In genomic region chr7:139035588-139036353, GRCh38 we compare ENCODE assay signal across 1 cellular context.
A peak's percentile ranks its signal among the peaks of the same experiment; 100 is the strongest.
TF ChIP-seq lines count a peak whose summit lies in the region.

Gene ZC3HAV1L (minus strand): TSS chr7:139036042. CDS start chr7:139036017, 25 bp downstream.

TF ChIP-seq in HepG2, 621 proteins besides CTCF, POLR2A, EP300 and RAD21 (continued from another document and continues in another):
- TF ChIP-seq, protein P1, sequence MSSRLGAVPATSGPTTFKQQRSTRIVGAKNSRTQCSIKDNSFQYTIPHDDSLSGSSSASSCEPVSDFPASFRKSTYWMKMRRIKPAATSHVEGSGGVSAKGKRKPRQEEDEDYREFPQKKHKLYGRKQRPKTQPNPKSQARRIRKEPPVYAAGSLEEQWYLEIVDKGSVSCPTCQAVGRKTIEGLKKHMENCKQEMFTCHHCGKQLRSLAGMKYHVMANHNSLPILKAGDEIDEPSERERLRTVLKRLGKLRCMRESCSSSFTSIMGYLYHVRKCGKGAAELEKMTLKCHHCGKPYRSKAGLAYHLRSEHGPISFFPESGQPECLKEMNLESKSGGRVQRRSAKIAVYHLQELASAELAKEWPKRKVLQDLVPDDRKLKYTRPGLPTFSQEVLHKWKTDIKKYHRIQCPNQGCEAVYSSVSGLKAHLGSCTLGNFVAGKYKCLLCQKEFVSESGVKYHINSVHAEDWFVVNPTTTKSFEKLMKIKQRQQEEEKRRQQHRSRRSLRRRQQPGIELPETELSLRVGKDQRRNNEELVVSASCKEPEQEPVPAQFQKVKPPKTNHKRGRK (CRISPR knock-in tag; IDR thresholded peaks at IDR 0.05) = no peak
- TF ChIP-seq, protein P2, sequence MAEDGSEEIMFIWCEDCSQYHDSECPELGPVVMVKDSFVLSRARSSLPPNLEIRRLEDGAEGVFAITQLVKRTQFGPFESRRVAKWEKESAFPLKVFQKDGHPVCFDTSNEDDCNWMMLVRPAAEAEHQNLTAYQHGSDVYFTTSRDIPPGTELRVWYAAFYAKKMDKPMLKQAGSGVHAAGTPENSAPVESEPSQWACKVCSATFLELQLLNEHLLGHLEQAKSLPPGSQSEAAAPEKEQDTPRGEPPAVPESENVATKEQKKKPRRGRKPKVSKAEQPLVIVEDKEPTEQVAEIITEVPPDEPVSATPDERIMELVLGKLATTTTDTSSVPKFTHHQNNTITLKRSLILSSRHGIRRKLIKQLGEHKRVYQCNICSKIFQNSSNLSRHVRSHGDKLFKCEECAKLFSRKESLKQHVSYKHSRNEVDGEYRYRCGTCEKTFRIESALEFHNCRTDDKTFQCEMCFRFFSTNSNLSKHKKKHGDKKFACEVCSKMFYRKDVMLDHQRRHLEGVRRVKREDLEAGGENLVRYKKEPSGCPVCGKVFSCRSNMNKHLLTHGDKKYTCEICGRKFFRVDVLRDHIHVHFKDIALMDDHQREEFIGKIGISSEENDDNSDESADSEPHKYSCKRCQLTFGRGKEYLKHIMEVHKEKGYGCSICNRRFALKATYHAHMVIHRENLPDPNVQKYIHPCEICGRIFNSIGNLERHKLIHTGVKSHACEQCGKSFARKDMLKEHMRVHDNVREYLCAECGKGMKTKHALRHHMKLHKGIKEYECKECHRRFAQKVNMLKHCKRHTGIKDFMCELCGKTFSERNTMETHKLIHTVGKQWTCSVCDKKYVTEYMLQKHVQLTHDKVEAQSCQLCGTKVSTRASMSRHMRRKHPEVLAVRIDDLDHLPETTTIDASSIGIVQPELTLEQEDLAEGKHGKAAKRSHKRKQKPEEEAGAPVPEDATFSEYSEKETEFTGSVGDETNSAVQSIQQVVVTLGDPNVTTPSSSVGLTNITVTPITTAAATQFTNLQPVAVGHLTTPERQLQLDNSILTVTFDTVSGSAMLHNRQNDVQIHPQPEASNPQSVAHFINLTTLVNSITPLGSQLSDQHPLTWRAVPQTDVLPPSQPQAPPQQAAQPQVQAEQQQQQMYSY (CRISPR knock-in tag; IDR thresholded peaks at IDR 0.05) = 0 out of 2 replicates have a peak, but pooled peaks have one; percentile 20
- TF ChIP-seq E2F5 (CRISPR knock-in tag; conservative IDR thresholded peaks at IDR 0.05) = no peak
- peak; percentile 27; the same call in 1 of the 2 replicates for TF ChIP-seq ARID5B (CRISPR knock-in tag; IDR thresholded peaks at IDR 0.05)
- TF ChIP-seq FOXA3 (CRISPR knock-in tag; IDR thresholded peaks at IDR 0.05) = no peak
- no peak for TF ChIP-seq MEF2D (CRISPR knock-in tag; IDR thresholded peaks at IDR 0.05)
- TF ChIP-seq ZNF451 (CRISPR knock-in tag; IDR thresholded peaks at IDR 0.05) = peak; percentile 56; the same call in 1 of the 2 replicates
- TF ChIP-seq, protein P3, sequence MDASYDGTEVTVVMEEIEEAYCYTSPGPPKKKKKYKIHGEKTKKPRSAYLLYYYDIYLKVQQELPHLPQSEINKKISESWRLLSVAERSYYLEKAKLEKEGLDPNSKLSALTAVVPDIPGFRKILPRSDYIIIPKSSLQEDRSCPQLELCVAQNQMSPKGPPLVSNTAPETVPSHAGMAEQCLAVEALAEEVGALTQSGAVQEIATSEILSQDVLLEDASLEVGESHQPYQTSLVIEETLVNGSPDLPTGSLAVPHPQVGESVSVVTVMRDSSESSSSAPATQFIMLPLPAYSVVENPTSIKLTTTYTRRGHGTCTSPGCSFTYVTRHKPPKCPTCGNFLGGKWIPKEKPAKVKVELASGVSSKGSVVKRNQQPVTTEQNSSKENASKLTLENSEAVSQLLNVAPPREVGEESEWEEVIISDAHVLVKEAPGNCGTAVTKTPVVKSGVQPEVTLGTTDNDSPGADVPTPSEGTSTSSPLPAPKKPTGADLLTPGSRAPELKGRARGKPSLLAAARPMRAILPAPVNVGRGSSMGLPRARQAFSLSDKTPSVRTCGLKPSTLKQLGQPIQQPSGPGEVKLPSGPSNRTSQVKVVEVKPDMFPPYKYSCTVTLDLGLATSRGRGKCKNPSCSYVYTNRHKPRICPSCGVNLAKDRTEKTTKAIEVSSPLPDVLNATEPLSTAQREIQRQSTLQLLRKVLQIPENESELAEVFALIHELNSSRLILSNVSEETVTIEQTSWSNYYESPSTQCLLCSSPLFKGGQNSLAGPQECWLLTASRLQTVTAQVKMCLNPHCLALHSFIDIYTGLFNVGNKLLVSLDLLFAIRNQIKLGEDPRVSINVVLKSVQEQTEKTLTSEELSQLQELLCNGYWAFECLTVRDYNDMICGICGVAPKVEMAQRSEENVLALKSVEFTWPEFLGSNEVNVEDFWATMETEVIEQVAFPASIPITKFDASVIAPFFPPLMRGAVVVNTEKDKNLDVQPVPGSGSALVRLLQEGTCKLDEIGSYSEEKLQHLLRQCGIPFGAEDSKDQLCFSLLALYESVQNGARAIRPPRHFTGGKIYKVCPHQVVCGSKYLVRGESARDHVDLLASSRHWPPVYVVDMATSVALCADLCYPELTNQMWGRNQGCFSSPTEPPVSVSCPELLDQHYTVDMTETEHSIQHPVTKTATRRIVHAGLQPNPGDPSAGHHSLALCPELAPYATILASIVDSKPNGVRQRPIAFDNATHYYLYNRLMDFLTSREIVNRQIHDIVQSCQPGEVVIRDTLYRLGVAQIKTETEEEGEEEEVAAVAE (CRISPR knock-in tag; IDR thresholded peaks at IDR 0.05; ENCODE audit: borderline replicate concordance) = no peak
- 0 out of 2 replicates have a peak, but pooled peaks have one; percentile 21 for TF ChIP-seq ZNF501 (CRISPR knock-in tag; IDR thresholded peaks at IDR 0.05)
- TF ChIP-seq, protein P4, sequence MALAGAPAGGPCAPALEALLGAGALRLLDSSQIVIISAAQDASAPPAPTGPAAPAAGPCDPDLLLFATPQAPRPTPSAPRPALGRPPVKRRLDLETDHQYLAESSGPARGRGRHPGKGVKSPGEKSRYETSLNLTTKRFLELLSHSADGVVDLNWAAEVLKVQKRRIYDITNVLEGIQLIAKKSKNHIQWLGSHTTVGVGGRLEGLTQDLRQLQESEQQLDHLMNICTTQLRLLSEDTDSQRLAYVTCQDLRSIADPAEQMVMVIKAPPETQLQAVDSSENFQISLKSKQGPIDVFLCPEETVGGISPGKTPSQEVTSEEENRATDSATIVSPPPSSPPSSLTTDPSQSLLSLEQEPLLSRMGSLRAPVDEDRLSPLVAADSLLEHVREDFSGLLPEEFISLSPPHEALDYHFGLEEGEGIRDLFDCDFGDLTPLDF (CRISPR knock-in tag; IDR thresholded peaks at IDR 0.05) = no peak
- TF ChIP-seq ZNF883 (CRISPR knock-in tag; IDR thresholded peaks at IDR 0.05; ENCODE audit: not compliant biosample characterization) = no peak
- no peak for TF ChIP-seq ZNF20 (CRISPR knock-in tag; IDR thresholded peaks at IDR 0.05)
- TF ChIP-seq MEIS2 (CRISPR knock-in tag; IDR thresholded peaks at IDR 0.05) = no peak
- TF ChIP-seq, protein P5, sequence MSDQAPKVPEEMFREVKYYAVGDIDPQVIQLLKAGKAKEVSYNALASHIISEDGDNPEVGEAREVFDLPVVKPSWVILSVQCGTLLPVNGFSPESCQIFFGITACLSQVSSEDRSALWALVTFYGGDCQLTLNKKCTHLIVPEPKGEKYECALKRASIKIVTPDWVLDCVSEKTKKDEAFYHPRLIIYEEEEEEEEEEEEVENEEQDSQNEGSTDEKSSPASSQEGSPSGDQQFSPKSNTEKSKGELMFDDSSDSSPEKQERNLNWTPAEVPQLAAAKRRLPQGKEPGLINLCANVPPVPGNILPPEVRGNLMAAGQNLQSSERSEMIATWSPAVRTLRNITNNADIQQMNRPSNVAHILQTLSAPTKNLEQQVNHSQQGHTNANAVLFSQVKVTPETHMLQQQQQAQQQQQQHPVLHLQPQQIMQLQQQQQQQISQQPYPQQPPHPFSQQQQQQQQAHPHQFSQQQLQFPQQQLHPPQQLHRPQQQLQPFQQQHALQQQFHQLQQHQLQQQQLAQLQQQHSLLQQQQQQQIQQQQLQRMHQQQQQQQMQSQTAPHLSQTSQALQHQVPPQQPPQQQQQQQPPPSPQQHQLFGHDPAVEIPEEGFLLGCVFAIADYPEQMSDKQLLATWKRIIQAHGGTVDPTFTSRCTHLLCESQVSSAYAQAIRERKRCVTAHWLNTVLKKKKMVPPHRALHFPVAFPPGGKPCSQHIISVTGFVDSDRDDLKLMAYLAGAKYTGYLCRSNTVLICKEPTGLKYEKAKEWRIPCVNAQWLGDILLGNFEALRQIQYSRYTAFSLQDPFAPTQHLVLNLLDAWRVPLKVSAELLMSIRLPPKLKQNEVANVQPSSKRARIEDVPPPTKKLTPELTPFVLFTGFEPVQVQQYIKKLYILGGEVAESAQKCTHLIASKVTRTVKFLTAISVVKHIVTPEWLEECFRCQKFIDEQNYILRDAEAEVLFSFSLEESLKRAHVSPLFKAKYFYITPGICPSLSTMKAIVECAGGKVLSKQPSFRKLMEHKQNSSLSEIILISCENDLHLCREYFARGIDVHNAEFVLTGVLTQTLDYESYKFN (CRISPR knock-in tag; conservative IDR thresholded peaks at IDR 0.05) = no peak; the same call in 1 of the 2 replicates
- TF ChIP-seq SOX5 (CRISPR knock-in tag; IDR thresholded peaks at IDR 0.05; ENCODE audit: borderline replicate concordance) = no peak
- TF ChIP-seq ZMAT5 (CRISPR knock-in tag; IDR thresholded peaks at IDR 0.05; ENCODE audit: borderline replicate concordance, low read depth) = no peak
- peak; percentile 20; the same call in 1 of the 2 replicates for TF ChIP-seq SKIL (CRISPR knock-in tag; IDR thresholded peaks at IDR 0.05; ENCODE audit: borderline replicate concordance)
- TF ChIP-seq ZNF572 (CRISPR knock-in tag; IDR thresholded peaks at IDR 0.05) = no peak
- peak; percentile 53; the same call in 1 of the 2 replicates for TF ChIP-seq ZNF230 (CRISPR knock-in tag; IDR thresholded peaks at IDR 0.05)
- TF ChIP-seq, protein P6, sequence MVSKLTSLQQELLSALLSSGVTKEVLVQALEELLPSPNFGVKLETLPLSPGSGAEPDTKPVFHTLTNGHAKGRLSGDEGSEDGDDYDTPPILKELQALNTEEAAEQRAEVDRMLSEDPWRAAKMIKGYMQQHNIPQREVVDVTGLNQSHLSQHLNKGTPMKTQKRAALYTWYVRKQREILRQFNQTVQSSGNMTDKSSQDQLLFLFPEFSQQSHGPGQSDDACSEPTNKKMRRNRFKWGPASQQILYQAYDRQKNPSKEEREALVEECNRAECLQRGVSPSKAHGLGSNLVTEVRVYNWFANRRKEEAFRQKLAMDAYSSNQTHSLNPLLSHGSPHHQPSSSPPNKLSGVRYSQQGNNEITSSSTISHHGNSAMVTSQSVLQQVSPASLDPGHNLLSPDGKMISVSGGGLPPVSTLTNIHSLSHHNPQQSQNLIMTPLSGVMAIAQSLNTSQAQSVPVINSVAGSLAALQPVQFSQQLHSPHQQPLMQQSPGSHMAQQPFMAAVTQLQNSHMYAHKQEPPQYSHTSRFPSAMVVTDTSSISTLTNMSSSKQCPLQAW (CRISPR knock-in tag; IDR thresholded peaks at IDR 0.05) = no peak
- TF ChIP-seq KDM6A (CRISPR knock-in tag; IDR thresholded peaks at IDR 0.05; ENCODE audit: low read depth) = no peak
- 0 out of 2 replicates have a peak, but pooled peaks have one; percentile 23 for TF ChIP-seq ZNF260 (CRISPR knock-in tag; IDR thresholded peaks at IDR 0.05; ENCODE audit: borderline replicate concordance, low read depth)
- TF ChIP-seq SIX1 (CRISPR knock-in tag; IDR thresholded peaks at IDR 0.05; ENCODE audit: borderline replicate concordance) = no peak
- 0 out of 2 replicates have a peak, but pooled peaks have one; percentile 65 for TF ChIP-seq ZNF543 (CRISPR knock-in tag; IDR thresholded peaks at IDR 0.05)
